ENCODE assay signal across 21 cellular contexts in genomic region chr4:2742081-2742822, GRCh38. TPM values are rescaled to one million over a fixed set of nuclear protein-coding genes. Genes with fewer than 3 reads are reported as not detected.
DNase-seq lines count a peak whose midpoint lies in the region; ATAC-seq, FAIRE-seq and TF ChIP-seq lines count a peak whose summit lies in the region.
"Had no signal": no experiment of that assay in that cellular context is flagged by ENCODE, and none has a peak within 500 bp of the region (broad histone marks: within the 10 kb centered on the region; RNA-seq: fewer than 3 reads in every experiment).

No MANE protein-coding gene starts in this region.

- no peaks in the 10 kb centered on the region for H3K9me3 Mint-ChIP-seq in activated CD8-positive, alpha-beta T cell treated with anti-CD3 and anti-CD28 coated beads for 36 hours
- H3K9me3 Mint-ChIP-seq in activated CD8-positive, alpha-beta T cell treated with anti-CD3 and anti-CD28 coated beads, Interleukin-2, amount 10 ng/mL, durations not matched to agents 7 days and 5 days (ENCODE audit: insufficient read depth): no peaks in the 10 kb centered on the region

- FAIRE-seq in kidney (lab: Jason Lieb, UNC): no peak
- FAIRE-seq: A204.1, colon, endometrium, small intestine, urothelium cell line had no signal

- POLR2A ChIA-PET in activated CD8-positive, alpha-beta T cell treated with anti-CD3 and anti-CD28 coated beads for 36 hours (lab: Charles Lee): interaction anchor here (0.6 to 1.2 kb wide), 3 partner anchors 14 to 833 kb away, joined by 3 read pairs; no protein-coding TSS in a partner anchor
- POLR2A ChIA-PET in activated CD8-positive, alpha-beta T cell treated with anti-CD3 and anti-CD28 coated beads, Interleukin-2, amount 10 ng/mL, durations not matched to agents 7 days and 5 days (lab: Charles Lee): no interaction called here

- peak overlapping the region; percentile 55 for H3K27ac Mint-ChIP-seq in activated CD8-positive, alpha-beta T cell treated with anti-CD3 and anti-CD28 coated beads for 36 hours
- no peak overlapping the region for H3K27ac Mint-ChIP-seq in activated CD8-positive, alpha-beta T cell treated with anti-CD3 and anti-CD28 coated beads, Interleukin-2, amount 10 ng/mL, durations not matched to agents 7 days and 5 days

- H3K9me3 ChIP-seq in SJSA1 (replicated peaks) (no peaks in the 10 kb centered on the region), kidney (ENCODE audit: control insufficient read depth in 1 of 2, low read length in 2 of 2) (no peaks in the 10 kb centered on the region), thoracic aorta (no peaks in the 10 kb centered on the region)

- CTCF ChIA-PET in activated CD8-positive, alpha-beta T cell treated with anti-CD3 and anti-CD28 coated beads for 36 hours (lab: Charles Lee): no interaction called here
- CTCF ChIA-PET in activated CD8-positive, alpha-beta T cell treated with anti-CD3 and anti-CD28 coated beads, Interleukin-2, amount 10 ng/mL, durations not matched to agents 7 days and 5 days (lab: Charles Lee): no interaction called here

- no peak for TF ChIP-seq CTCF in activated CD8-positive, alpha-beta T cell treated with anti-CD3 and anti-CD28 coated beads for 36 hours (IDR thresholded peaks at IDR 0.05)
- no peak for TF ChIP-seq CTCF in kidney (IDR thresholded peaks at IDR 0.05; ENCODE audit: borderline replicate concordance, extremely low read depth, insufficient read depth)
- no peak for TF ChIP-seq CTCF in thoracic aorta (IDR thresholded peaks at IDR 0.05)

- peaks cover 44% of the 10 kb centered on the region for H3K36me3 Mint-ChIP-seq in activated CD8-positive, alpha-beta T cell treated with anti-CD3 and anti-CD28 coated beads for 36 hours (ENCODE audit: low read depth)
- peaks cover 53% of the 10 kb centered on the region for H3K36me3 Mint-ChIP-seq in activated CD8-positive, alpha-beta T cell treated with anti-CD3 and anti-CD28 coated beads, Interleukin-2, amount 10 ng/mL, durations not matched to agents 7 days and 5 days (ENCODE audit: low read depth)

- no peak for DNase-seq in activated CD8-positive, alpha-beta T cell treated with anti-CD3 and anti-CD28 coated beads for 36 hours
- DNase-seq in activated CD8-positive, alpha-beta T cell treated with anti-CD3 and anti-CD28 coated beads, Interleukin-2, amount 10 ng/mL, durations not matched to agents 7 days and 5 days: no peak
- DNase-seq in SJSA1 (ENCODE audit: low read depth in 1 of 2, low spot score in 2 of 2): no peak
- DNase-seq in kidney: peak; percentile 48
- DNase-seq in thoracic aorta (ENCODE audit: low spot score): no peak
- DNase-seq in islet precursor cell: no peak
- no peak for DNase-seq in NCI-H510A treated with DMSO at 0.1 percent for 48 hours (lab: John Stamatoyannopoulos, UW)
- DNase-seq in NCI-H446 (lab: John Stamatoyannopoulos, UW): no peak
- DNase-seq: activated CD4-positive, alpha-beta T cell treated with anti-CD3 and anti-CD28 coated beads for 48 hours; DMS 273 treated with DMSO at 0.1 percent for 48 hours; GDM1; NCI-H1417 treated with DMSO at 0.1 percent for 48 hours; NCI-H524 treated with DMSO at 0.1 percent for 48 hours; stimulated activated CD4-positive, alpha-beta T cell treated with anti-CD3 and anti-CD28 coated beads, Interleukin-4, amount 100 ng/mL, for 4 hours had no signal

- H3K36me3 ChIP-seq in SJSA1 (peaks cover 36% of the 10 kb centered on the region), kidney (ENCODE audit: control insufficient read depth in 1 of 2, insufficient read depth in 2 of 2, low read length in 2 of 2) (peaks cover 24 to 41% of the 10 kb centered on the region in 2 donors), thoracic aorta (peaks cover 39% of the 10 kb centered on the region)

- intact Hi-C loops in activated CD8-positive, alpha-beta T cell treated with anti-CD3 and anti-CD28 coated beads for 36 hours (cut with micrococcal nuclease): no loop called here
- intact Hi-C loops in kidney (cut with DNase I): no loop called here

- ATAC-seq in activated CD8-positive, alpha-beta T cell treated with anti-CD3 and anti-CD28 coated beads for 36 hours: no peak
- ATAC-seq in activated CD8-positive, alpha-beta T cell treated with anti-CD3 and anti-CD28 coated beads, Interleukin-2, amount 10 ng/mL, durations not matched to agents 7 days and 5 days: no peak
- ATAC-seq in thoracic aorta (ENCODE audit: insufficient number of reproducible peaks, low FRiP score, low read depth): no peak
- ATAC-seq: Right ventricle myocardium inferior had no signal

- no peak overlapping the region for H3K9ac ChIP-seq in kidney (ENCODE audit: low read length in 2 of 2)

- H3K27me3 ChIP-seq in SJSA1 (replicated peaks) (no peaks in the 10 kb centered on the region), thoracic aorta (replicated peaks; ENCODE audit: insufficient read depth) (no peaks in the 10 kb centered on the region)

- H3K27ac ChIP-seq in SJSA1: peak overlapping the region; percentile 74
- no peak overlapping the region for H3K27ac ChIP-seq in kidney (ENCODE audit: low read depth in 2 of 2, low read length in 2 of 2)
- H3K27ac ChIP-seq in thoracic aorta: peak overlapping the region; percentile 65 to 75
- H3K27ac ChIP-seq: C4-2B had no signal

- no peaks in the 10 kb centered on the region for H3K27me3 Mint-ChIP-seq in activated CD8-positive, alpha-beta T cell treated with anti-CD3 and anti-CD28 coated beads for 36 hours
- no peaks in the 10 kb centered on the region for H3K27me3 Mint-ChIP-seq in activated CD8-positive, alpha-beta T cell treated with anti-CD3 and anti-CD28 coated beads, Interleukin-2, amount 10 ng/mL, durations not matched to agents 7 days and 5 days (ENCODE audit: low read depth)

- H3K4me1 Mint-ChIP-seq in activated CD8-positive, alpha-beta T cell treated with anti-CD3 and anti-CD28 coated beads for 36 hours (ENCODE audit: low read depth): peaks cover 32% of the 10 kb centered on the region
- peaks cover 20% of the 10 kb centered on the region for H3K4me1 Mint-ChIP-seq in activated CD8-positive, alpha-beta T cell treated with anti-CD3 and anti-CD28 coated beads, Interleukin-2, amount 10 ng/mL, durations not matched to agents 7 days and 5 days (ENCODE audit: low read depth)

- H3K4me3 ChIP-seq in SJSA1: no peak overlapping the region
- no peak overlapping the region for H3K4me3 ChIP-seq in kidney (ENCODE audit: low read length in 2 of 2)
- no peak overlapping the region for H3K4me3 ChIP-seq in thoracic aorta

- H3K4me3 Mint-ChIP-seq in activated CD8-positive, alpha-beta T cell treated with anti-CD3 and anti-CD28 coated beads for 36 hours: no peak overlapping the region
- H3K4me3 Mint-ChIP-seq in activated CD8-positive, alpha-beta T cell treated with anti-CD3 and anti-CD28 coated beads, Interleukin-2, amount 10 ng/mL, durations not matched to agents 7 days and 5 days: no peak overlapping the region

- H3K4me1 ChIP-seq in SJSA1 (replicated peaks) (peaks cover 33% of the 10 kb centered on the region), kidney (ENCODE audit: control insufficient read depth in 1 of 2, insufficient read depth in 1 of 2, low read depth in 1 of 2, low read length in 2 of 2) (peaks cover 0 to 9% of the 10 kb centered on the region in 2 donors), thoracic aorta (ENCODE audit: control insufficient read depth in 1 of 2, low read depth in 2 of 2) (peaks cover 0 to 17% of the 10 kb centered on the region in 2 donors)

RNA-seq across cellular contexts. Expression of gene TNIP2, which starts 13.9 kb away (rescaled TPM):
- total RNA-seq in activated CD8-positive, alpha-beta T cell treated with anti-CD3 and anti-CD28 coated beads for 36 hours: 10 to 100 TPM; 46.1 to 48.1 TPM
- 10 to 100 TPM; 42.3 to 44.3 TPM for total RNA-seq in activated CD8-positive, alpha-beta T cell treated with anti-CD3 and anti-CD28 coated beads, Interleukin-2, amount 10 ng/mL, durations not matched to agents 7 days and 5 days
- 37.2 and 49.7 TPM in 2 replicates for total RNA-seq in SJSA1 (2014; rRNA removed; shearing (Covaris generic))
- total RNA-seq in kidney: 44.4 TPM
- 43.1 TPM for polyA plus RNA-seq in kidney (ENCODE audit: insufficient read depth, low read depth, low replicate concordance)
- 10 to 100 TPM; 67.3 to 84.8 TPM for total RNA-seq in thoracic aorta

RNA-seq across cellular contexts. Expression of gene SH3BP2, which starts 50.6 kb away (rescaled TPM):
- total RNA-seq in activated CD8-positive, alpha-beta T cell treated with anti-CD3 and anti-CD28 coated beads for 36 hours: 10 to 100 TPM; 54.8 to 59.0 TPM
- total RNA-seq in activated CD8-positive, alpha-beta T cell treated with anti-CD3 and anti-CD28 coated beads, Interleukin-2, amount 10 ng/mL, durations not matched to agents 7 days and 5 days: 10 to 100 TPM; 88.2 to 93.0 TPM
- 5.9 and 7.6 TPM in 2 replicates for total RNA-seq in SJSA1 (2014; rRNA removed; shearing (Covaris generic))
- 128 TPM for total RNA-seq in kidney
- polyA plus RNA-seq in kidney (ENCODE audit: insufficient read depth, low read depth, low replicate concordance): 27.3 TPM
- 10 to 100 TPM; 56.0 to 61.7 TPM for total RNA-seq in thoracic aorta

Comparison
In these comparisons a context has a peak if more than half of its experiments do, and no peak if none do; other contexts are left out.
1. H3K27ac ChIP-seq: peak in SJSA1 (single experiment) and thoracic aorta (2 of 2); none in kidney (0 of 2).